ENCODE assay signal across 12 cellular contexts in genomic region chr3:141000691-141001090, GRCh38. TPM values are rescaled to one million over a fixed set of nuclear protein-coding genes. Genes with fewer than 3 reads are reported as not detected.
DNase-seq lines count a peak whose midpoint lies in the region; ATAC-seq and TF ChIP-seq lines count a peak whose summit lies in the region.
"Had no signal": no experiment of that assay in that cellular context is flagged by ENCODE, and none has a peak within 500 bp of the region (broad histone marks: within the 10 kb centered on the region; RNA-seq: fewer than 3 reads in every experiment).

No MANE protein-coding gene starts in this region.

- no TSS peak for BruUV-seq in mammary epithelial cell (replicated peaks; lab: Mats Ljungman, UMichigan)

- dilution Hi-C loops in mammary epithelial cell (cut with HindIII; ENCODE audit: low sequenced_read_pairs): no loop called here

- H3K4me3 ChIP-seq in mammary epithelial cell (replicated peaks in 1 of 3; ENCODE audit: insufficient read depth in 1 of 3, low read depth in 2 of 3, low read length in 3 of 3) (no peak overlapping the region), breast epithelium (no peak overlapping the region), OCI-LY3 (ENCODE audit: low read length) (no peak overlapping the region), epithelial cell of esophagus (ENCODE audit: low read length) (no peak overlapping the region), foreskin fibroblast (ENCODE audit: low read depth in 1 of 2, low read length in 2 of 2) (no peak overlapping the region)

- H3K4me3 Mint-ChIP-seq in T-helper 17 cell: no peak overlapping the region
- H3K4me3 Mint-ChIP-seq: CD4-positive, CD25-positive, alpha-beta regulatory T cell had no signal

- CTCF ChIA-PET in mammary epithelial cell (lab: Charles Lee; ENCODE audit: low non-redundant PET): no interaction called here

- peak; percentile 29 for DNase-seq in mammary epithelial cell
- DNase-seq in breast epithelium (ENCODE audit: low spot score in 2 of 2): no peak
- peak; percentile 41 for DNase-seq in epithelial cell of esophagus (ENCODE audit: low read depth)
- DNase-seq in foreskin fibroblast: no peak
- DNase-seq in T-helper 17 cell: no peak
- DNase-seq: DMS79 treated with DMSO at 0.1 percent for 48 hours, NCI-H510A had no signal

- no peak for TF ChIP-seq POLR2A in breast epithelium (IDR thresholded peaks at IDR 0.05)

- no peak for ATAC-seq in T-helper 17 cell
- no peak for ATAC-seq in GM19023 (IDR thresholded peaks at IDR 0.05; ENCODE audit: unreplicated experiment)

- H3K9me3 ChIP-seq in mammary epithelial cell (replicated peaks; ENCODE audit: insufficient read depth, low read length): no peaks in the 10 kb centered on the region
- H3K9me3 ChIP-seq in breast epithelium: no peaks in the 10 kb centered on the region
- no peaks in the 10 kb centered on the region for H3K9me3 ChIP-seq in OCI-LY3 (ENCODE audit: insufficient read depth, low read length)
- H3K9me3 ChIP-seq in T-helper 17 cell (ENCODE audit: control insufficient read depth, low read length, poor library complexity, severe bottlenecking): no peaks in the 10 kb centered on the region

- 42% methylated on average over 2 of the region's 2 CpGs for WGBS in mammary epithelial cell (ENCODE audit: low coverage, missing lambda C conversion rate)

- no peaks in the 10 kb centered on the region for H3K27me3 ChIP-seq in mammary epithelial cell (ENCODE audit: insufficient read depth, low read length)
- H3K27me3 ChIP-seq in breast epithelium: no peaks in the 10 kb centered on the region
- no peaks in the 10 kb centered on the region for H3K27me3 ChIP-seq in OCI-LY3 (ENCODE audit: low read depth, low read length)

- H3K4me1 ChIP-seq in mammary epithelial cell (ENCODE audit: insufficient read depth, low read length): no peaks in the 10 kb centered on the region
- no peaks in the 10 kb centered on the region for H3K4me1 ChIP-seq in breast epithelium
- no peaks in the 10 kb centered on the region for H3K4me1 ChIP-seq in OCI-LY3 (ENCODE audit: low read length)

- peaks cover 16% of the 10 kb centered on the region for H3K27me3 Mint-ChIP-seq in T-helper 17 cell

- H3K36me3 ChIP-seq in mammary epithelial cell (ENCODE audit: insufficient read depth, low read length) (no peaks in the 10 kb centered on the region), breast epithelium (no peaks in the 10 kb centered on the region), OCI-LY3 (replicated peaks; ENCODE audit: low read depth, low read length) (no peaks in the 10 kb centered on the region)

- H4K20me1 ChIP-seq in mammary epithelial cell (ENCODE audit: insufficient read depth, low read length): no peaks in the 10 kb centered on the region
- H4K20me1 ChIP-seq in OCI-LY3 (ENCODE audit: insufficient read depth, low read length): no peaks in the 10 kb centered on the region

- intact Hi-C loops in mammary epithelial cell (cut with micrococcal nuclease) (loop anchor here (1.0 to 2.0 kb wide), 3 partner anchors 102 to 192 kb away; no protein-coding TSS in a partner anchor), breast epithelium (cut with DNase I; ENCODE audit: low total_unique reads) (no loop called here)

- H2AFZ ChIP-seq in mammary epithelial cell (ENCODE audit: low read depth, low read length) (no peak overlapping the region), OCI-LY3 (ENCODE audit: low read depth, low read length) (0 out of 2 replicates have a peak overlapping the region, but pooled peaks have one; percentile 40)

- H3K4me2 ChIP-seq in mammary epithelial cell (ENCODE audit: insufficient read depth, low read depth, low read length) (no peak overlapping the region), OCI-LY3 (ENCODE audit: low read length) (no peak overlapping the region)

- in situ Hi-C loops in mammary epithelial cell (cut with MboI; ENCODE audit: low sequenced_read_pairs in 2 of 2): loop anchor here (5.0 kb wide), 2 partner anchors 107 to 192 kb away; no protein-coding TSS in a partner anchor

- H3K27ac ChIP-seq in mammary epithelial cell (ENCODE audit: insufficient read depth, low read depth, low read length): no peak overlapping the region
- no peak overlapping the region for H3K27ac ChIP-seq in breast epithelium
- H3K27ac ChIP-seq in OCI-LY3 (ENCODE audit: low read length): no peak overlapping the region

- no peak overlapping the region for H3K27ac Mint-ChIP-seq in T-helper 17 cell

- TF ChIP-seq CTCF in mammary epithelial cell (conservative IDR thresholded peaks at IDR 0.05 in 1 of 2, IDR thresholded peaks at IDR 0.05 in 1 of 2; ENCODE audit: extremely low read depth in 1 of 2, insufficient read depth in 1 of 2, low read depth in 1 of 2, low read length in 2 of 2) (no peak), breast epithelium (IDR thresholded peaks at IDR 0.05) (no peak), OCI-LY3 (IDR thresholded peaks at IDR 0.05; ENCODE audit: low read depth, low read length) (no peak), epithelial cell of esophagus (IDR thresholded peaks at IDR 0.05; ENCODE audit: insufficient read depth, low read depth, low read length, missing control alignments) (no peak), foreskin fibroblast (IDR thresholded peaks at IDR 0.05; ENCODE audit: low read depth, low read length) (no peak)

- no peaks in the 10 kb centered on the region for H3K36me3 Mint-ChIP-seq in T-helper 17 cell (ENCODE audit: low read depth)
- H3K36me3 Mint-ChIP-seq: CD4-positive, CD25-positive, alpha-beta regulatory T cell had no signal

- no peak overlapping the region for H3K9ac ChIP-seq in mammary epithelial cell (ENCODE audit: insufficient read depth, low read length)
- H3K9ac ChIP-seq in OCI-LY3 (ENCODE audit: low read length): no peak overlapping the region

- H3K79me2 ChIP-seq in mammary epithelial cell (ENCODE audit: insufficient read depth, low read length) (no peaks in the 10 kb centered on the region), OCI-LY3 (ENCODE audit: low read length) (no peaks in the 10 kb centered on the region)

- peaks cover 5% of the 10 kb centered on the region for H3K4me1 Mint-ChIP-seq in T-helper 17 cell

RNA-seq across cellular contexts. Expression of gene SPSB4, which starts 50.5 kb away (rescaled TPM):
- total RNA-seq in mammary epithelial cell: not detected
- not detected for polyA plus RNA-seq in mammary epithelial cell
- polyA minus RNA-seq in mammary epithelial cell: not detected
- 1 to 10 TPM in 1 of 3 donors, not detected in 2; 1.3 TPM for total RNA-seq in breast epithelium
- not detected for total RNA-seq in T-helper 17 cell
- total RNA-seq: Calu3; CD4-positive, CD25-positive, alpha-beta regulatory T cell; RPMI7951 had no signal
- polyA plus RNA-seq: CD4-positive, CD25-positive, alpha-beta regulatory T cell had no signal

RNA-seq across cellular contexts. Expression of gene SLC25A36, which starts 59.1 kb away (rescaled TPM):
- total RNA-seq in mammary epithelial cell (10 to 100 TPM; 59.9 to 89.0 TPM), breast epithelium (100 to 1,000 TPM in 1 of 3 donors, 10 to 100 TPM in 2; 74.7 to 111 (median 86.7) TPM), T-helper 17 cell (100 to 1,000 TPM in 1 of 2 donors, 10 to 100 TPM in 1; 91.7 to 105 TPM)
- 31.6 TPM for polyA plus RNA-seq in mammary epithelial cell
- polyA minus RNA-seq in mammary epithelial cell: 74.3 TPM

Comparison
In these comparisons a context has a peak if more than half of its experiments do, and no peak if none do; other contexts are left out.
1. DNase-seq: peak in mammary epithelial cell (single experiment) and epithelial cell of esophagus (single experiment); none in breast epithelium (0 of 2), foreskin fibroblast (0 of 2) and T-helper 17 cell (0 of 3).